In the genomic region with DNA sequence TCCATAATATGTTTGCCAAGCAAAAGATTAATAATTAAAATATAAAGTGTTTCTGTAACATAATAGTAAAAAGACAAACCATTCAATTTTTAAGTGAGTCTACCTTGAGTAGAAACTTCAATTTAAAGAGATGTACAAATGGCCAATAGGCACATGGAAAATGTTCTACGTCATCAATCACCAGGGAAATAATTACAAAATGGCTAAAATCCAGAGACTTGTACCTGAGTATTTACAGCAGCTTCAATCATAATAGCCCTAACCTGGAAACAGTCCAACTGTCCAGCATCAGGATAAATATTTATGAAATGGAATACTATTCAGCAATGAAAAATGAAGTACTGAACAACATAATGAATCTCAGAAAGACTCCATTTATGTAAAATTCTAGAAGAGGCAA, we compare ENCODE assay signal across 19 cellular contexts.
DNase-seq lines count a peak whose midpoint lies in the region; ATAC-seq, FAIRE-seq and TF ChIP-seq lines count a peak whose summit lies in the region.
"Had no signal": no experiment of that assay in that cellular context is flagged by ENCODE, and none has a peak within 500 bp of the region (broad histone marks: within the 10 kb centered on the region; RNA-seq: fewer than 3 reads in every experiment).

No MANE protein-coding gene starts in this region.

- H3K9me3 ChIP-seq in IMR-90 (ENCODE audit: control insufficient read depth, insufficient read depth, low read length): no peaks in the 10 kb centered on the region
- H3K9me3 ChIP-seq: adrenal gland had no signal

- no peak overlapping the region for H4K8ac ChIP-seq in IMR-90 (ENCODE audit: low read depth in 2 of 2, low read length in 2 of 2)

- H3K4me1 ChIP-seq in IMR-90 (ENCODE audit: control insufficient read depth, insufficient read depth, low read length): no peaks in the 10 kb centered on the region
- H3K4me1 ChIP-seq: adrenal gland had no signal

- H3K79me1 ChIP-seq in IMR-90 (ENCODE audit: low read depth in 1 of 2, low read length in 2 of 2): no peaks in the 10 kb centered on the region

- H2BK5ac ChIP-seq in IMR-90 (ENCODE audit: low read depth, low read length, poor library complexity, severe bottlenecking): no peak overlapping the region

- no peak overlapping the region for H3K18ac ChIP-seq in IMR-90 (ENCODE audit: low read depth, low read length)

- WGBS in IMR-90 (ENCODE audit: extremely low coverage in 2 of 2, insufficient read length in 1 of 2), 2 experiments: no CpG with 5 or more reads among the region's 1 CpG

- H2AFZ ChIP-seq in IMR-90 (replicated peaks; ENCODE audit: low read length, poor library complexity): no peak overlapping the region
- H2AFZ ChIP-seq: hepatocyte had no signal

- DNase-seq in NCI-H2196 (lab: John Stamatoyannopoulos, UW; ENCODE audit: unreplicated experiment) (peak; percentile 31), NCI-H2196 treated with DMSO at 0.1 percent for 48 hours (lab: John Stamatoyannopoulos, UW; ENCODE audit: unreplicated experiment) (no peak), IMR-90 (no peak), dermis blood vessel endothelial cell (peak; percentile 17), RCC 7860 (ENCODE audit: low spot score) (no peak), NCI-H82 treated with DMSO at 0.1 percent for 48 hours (lab: John Stamatoyannopoulos, UW; ENCODE audit: unreplicated experiment) (no peak)
- DNase-seq in activated CD4-positive, alpha-beta T cell treated with anti-CD3 and anti-CD28 coated beads for 48 hours: no peak
- DNase-seq: 8988T; adrenal gland; CD4-positive, alpha-beta T cell; DND-41; effector memory CD8-positive, alpha-beta T cell; MV-4-11; nucleus accumbens; right cardiac atrium had no signal

- TF ChIP-seq CTCF in IMR-90 (conservative IDR thresholded peaks at IDR 0.05; ENCODE audit: low read depth, low read length): no peak

- no peak overlapping the region for H2BK120ac ChIP-seq in IMR-90 (ENCODE audit: low read depth, low read length)

- H3K14ac ChIP-seq in IMR-90 (replicated peaks; ENCODE audit: low read depth, low read length): no peak overlapping the region

- H3K4me3 ChIP-seq in IMR-90 (ENCODE audit: insufficient read depth, low read depth, low read length): no peak overlapping the region
- H3K4me3 ChIP-seq: adrenal gland, hepatocyte had no signal

- no peak for FAIRE-seq in RCC 7860 (lab: Jason Lieb, UNC)
- FAIRE-seq: urothelium cell line had no signal

- TF ChIP-seq POLR2A in IMR-90 (IDR thresholded peaks at IDR 0.05; ENCODE audit: low read depth, low read length): no peak

- no peak overlapping the region for H2AK5ac ChIP-seq in IMR-90 (ENCODE audit: low read depth, low read length)

- in situ Hi-C loops in IMR-90 (cut with MboI; ENCODE audit: low sequenced_read_pairs): no loop called here

- no peaks in the 10 kb centered on the region for H3K36me3 ChIP-seq in IMR-90 (ENCODE audit: control insufficient read depth, insufficient read depth, low read length)
- H3K36me3 ChIP-seq: adrenal gland had no signal

- intact Hi-C loops in IMR-90 (cut with micrococcal nuclease): no loop called here

- POLR2A ChIA-PET in IMR-90 (lab: Charles Lee; ENCODE audit: unreplicated experiment): no interaction called here

- H2AK9ac ChIP-seq in IMR-90 (replicated peaks; ENCODE audit: low read depth, low read length, poor library complexity): no peak overlapping the region

- no peak overlapping the region for H3K4me2 ChIP-seq in IMR-90 (ENCODE audit: low read depth, low read length)
- H3K4me2 ChIP-seq: hepatocyte had no signal

- H3K4ac ChIP-seq in IMR-90 (ENCODE audit: low read depth, low read length): no peak overlapping the region

- dilution Hi-C loops in IMR-90 (cut with HindIII; ENCODE audit: low sequenced_read_pairs, unreplicated experiment): no loop called here

- H3K23ac ChIP-seq in IMR-90 (ENCODE audit: low read depth, low read length): no peak overlapping the region

- H4K5ac ChIP-seq in IMR-90 (ENCODE audit: low read depth, low read length): no peak overlapping the region

- no peak overlapping the region for H3K56ac ChIP-seq in IMR-90 (ENCODE audit: extremely low read depth, insufficient read depth, low read length)

- H3K27me3 ChIP-seq in IMR-90 (ENCODE audit: control insufficient read depth, insufficient read depth, low read length): no peaks in the 10 kb centered on the region
- H3K27me3 ChIP-seq: adrenal gland, hepatocyte had no signal

- no peak overlapping the region for H3K27ac ChIP-seq in IMR-90 (ENCODE audit: insufficient read depth, low read length)
- H3K27ac ChIP-seq: adrenal gland, hepatocyte had no signal

- no peak for TF ChIP-seq RAD21 in IMR-90 (IDR thresholded peaks at IDR 0.05; ENCODE audit: low read length)

- no peaks in the 10 kb centered on the region for H4K20me1 ChIP-seq in IMR-90 (ENCODE audit: insufficient read depth, low read length)

- CTCF ChIA-PET in IMR-90 (lab: Yijun Ruan, JAX): interaction anchor here (0.6 kb wide), 1 partner anchor 705 kb away, joined by 3 read pairs; no protein-coding TSS in a partner anchor

- H3K9ac ChIP-seq in IMR-90 (ENCODE audit: low read depth, low read length): no peak overlapping the region

- BruUV-seq in IMR-90 (replicated peaks; lab: Mats Ljungman, UMichigan): no TSS peak

- H4K91ac ChIP-seq in IMR-90 (ENCODE audit: insufficient read depth, low read depth, low read length): no peak overlapping the region

- H2BK15ac ChIP-seq in IMR-90 (ENCODE audit: low read depth, low read length): no peak overlapping the region

- no peaks in the 10 kb centered on the region for H3K9me1 ChIP-seq in IMR-90 (ENCODE audit: insufficient read depth, low read length)

- no peak overlapping the region for H2BK20ac ChIP-seq in IMR-90 (ENCODE audit: low read depth, low read length)

- ATAC-seq in GM21717 (IDR thresholded peaks at IDR 0.05; ENCODE audit: unreplicated experiment): peak; percentile 61
- no peak for ATAC-seq in IMR-90 (ENCODE audit: low read depth)
- ATAC-seq: effector memory CD8-positive, alpha-beta T cell; right cardiac atrium; WTC11 had no signal

TF ChIP-seq in IMR-90, 13 proteins besides CTCF, POLR2A, EP300 and RAD21:
- TF ChIP-seq BHLHE40 (IDR thresholded peaks at IDR 0.05; ENCODE audit: low read depth, low read length) (no peak), CEBPB (IDR thresholded peaks at IDR 0.05; ENCODE audit: low read depth, low read length) (no peak), RFX5 (IDR thresholded peaks at IDR 0.05; ENCODE audit: low read depth, low read length) (peak; percentile 85)
- TF ChIP-seq, protein P1, sequence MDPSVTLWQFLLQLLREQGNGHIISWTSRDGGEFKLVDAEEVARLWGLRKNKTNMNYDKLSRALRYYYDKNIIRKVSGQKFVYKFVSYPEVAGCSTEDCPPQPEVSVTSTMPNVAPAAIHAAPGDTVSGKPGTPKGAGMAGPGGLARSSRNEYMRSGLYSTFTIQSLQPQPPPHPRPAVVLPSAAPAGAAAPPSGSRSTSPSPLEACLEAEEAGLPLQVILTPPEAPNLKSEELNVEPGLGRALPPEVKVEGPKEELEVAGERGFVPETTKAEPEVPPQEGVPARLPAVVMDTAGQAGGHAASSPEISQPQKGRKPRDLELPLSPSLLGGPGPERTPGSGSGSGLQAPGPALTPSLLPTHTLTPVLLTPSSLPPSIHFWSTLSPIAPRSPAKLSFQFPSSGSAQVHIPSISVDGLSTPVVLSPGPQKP (IDR thresholded peaks at IDR 0.05; ENCODE audit: borderline replicate concordance, low read depth, low read length): no peak

Comparison
In these comparisons a context has a peak if more than half of its experiments do, and no peak if none do; other contexts are left out.
1. DNase-seq: peak in NCI-H2196 (single experiment) and dermis blood vessel endothelial cell (single experiment); none in NCI-H2196 treated with DMSO at 0.1 percent for 48 hours (single experiment), IMR-90 (single experiment), RCC 7860 (single experiment), NCI-H82 treated with DMSO at 0.1 percent for 48 hours (single experiment) and activated CD4-positive, alpha-beta T cell treated with anti-CD3 and anti-CD28 coated beads for 48 hours (single experiment).